Comparison of ENCODE assay signal across 12 cellular contexts in the genomic region with DNA sequence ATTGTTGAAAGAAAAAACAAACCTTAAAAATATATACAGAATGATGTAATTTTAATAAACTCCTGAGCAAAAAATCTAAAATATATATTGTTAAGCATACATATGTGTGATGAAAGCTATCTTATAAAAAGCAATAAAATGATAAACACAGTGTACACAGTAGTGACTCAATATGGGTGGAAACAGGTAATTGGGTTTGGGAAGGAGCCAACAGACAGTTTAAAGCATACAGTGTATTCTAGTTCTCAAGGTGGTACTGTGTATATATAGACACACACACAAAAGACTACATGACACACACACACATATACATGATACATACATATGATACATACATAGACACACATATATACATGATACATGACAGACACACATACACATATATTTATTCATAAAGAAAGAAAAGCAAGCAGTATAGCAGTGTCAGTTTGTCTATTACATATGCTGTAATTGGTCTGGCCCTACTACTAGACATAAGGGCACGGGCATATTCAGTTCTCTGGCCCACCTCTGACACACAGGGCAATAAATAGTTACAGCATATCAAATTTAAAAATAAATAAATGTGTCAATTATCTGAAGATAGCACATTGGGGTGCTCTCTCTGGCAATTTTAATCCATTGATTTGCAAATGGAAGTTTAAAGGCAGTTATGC.
A peak's percentile ranks its signal among the peaks of the same experiment; 100 is the strongest.
DNase-seq lines count a peak whose midpoint lies in the region; ATAC-seq, FAIRE-seq and TF ChIP-seq lines count a peak whose summit lies in the region.
"Had no signal": no experiment of that assay in that cellular context is flagged by ENCODE, and none has a peak within 500 bp of the region (broad histone marks: within the 10 kb centered on the region; RNA-seq: fewer than 3 reads in every experiment).

No MANE protein-coding gene starts in this region.

- ATAC-seq in pancreas (peak in 1 of 4 donors; percentile 12), aorta (ENCODE audit: low FRiP score) (no peak), HG03039 (IDR thresholded peaks at IDR 0.05; ENCODE audit: unreplicated experiment) (no peak)

- WGBS in pancreas, 2 donors: 89% methylated on average over 1 of the region's 1 CpG
- WGBS in aorta, 2 donors: 94 to 100% methylated on average over 1 of the region's 1 CpG

- DNase-seq in GM12892 (ENCODE audit: insufficient read length) (no peak), NCI-H69 (lab: John Stamatoyannopoulos, UW) (peak; percentile 78), pancreas (no peak), aorta (no peak), RKO (ENCODE audit: low spot score) (no peak), NCI-H146 treated with DMSO at 0.1 percent for 48 hours (lab: John Stamatoyannopoulos, UW; ENCODE audit: unreplicated experiment) (no peak)
- DNase-seq: DMS79, GOT3 had no signal

- H3K4me3 ChIP-seq in pancreas: no peak overlapping the region
- H3K4me3 ChIP-seq in aorta (ENCODE audit: low read length in 2 of 2): no peak overlapping the region
- H3K4me3 ChIP-seq: BLaER1 treated with 17β-estradiol and CSF1 and Interleukin-3, amounts not matched to agents 10 nM and 100 nM had no signal

- H3K27ac ChIP-seq in pancreas: no peak overlapping the region
- H3K27ac ChIP-seq in aorta (ENCODE audit: low read depth in 1 of 2, low read length in 2 of 2): no peak overlapping the region
- H3K27ac ChIP-seq: BLaER1 treated with 17β-estradiol and CSF1 and Interleukin-3, amounts not matched to agents 10 nM and 100 nM; HL-60 had no signal

- H3K36me3 ChIP-seq in pancreas (no peaks in the 10 kb centered on the region), aorta (ENCODE audit: control insufficient read depth in 1 of 2, insufficient read depth in 2 of 2, low read length in 1 of 2) (no peaks in the 10 kb centered on the region)
- H3K36me3 ChIP-seq: BLaER1 treated with 17β-estradiol and CSF1 and Interleukin-3, amounts not matched to agents 10 nM and 100 nM had no signal

- no peaks in the 10 kb centered on the region for H3K9me3 ChIP-seq in pancreas
- H3K9me3 ChIP-seq in aorta (ENCODE audit: control insufficient read depth, low read length): no peaks in the 10 kb centered on the region

- H3K27me3 ChIP-seq in pancreas (peaks cover 0 to 4% (median 0%) of the 10 kb centered on the region in 4 donors), aorta (ENCODE audit: control insufficient read depth in 1 of 2, insufficient read depth in 2 of 2, low read length in 1 of 2) (no peaks in the 10 kb centered on the region)
- H3K27me3 ChIP-seq: BLaER1 treated with 17β-estradiol and CSF1 and Interleukin-3, amounts not matched to agents 10 nM and 100 nM had no signal

- FAIRE-seq in GM12892 (lab: Jason Lieb, UNC) (peak; percentile 46), colon (lab: Jason Lieb, UNC) (peak; percentile 53), pancreas (lab: Jason Lieb, UNC) (peak; percentile 32)

- no peak for TF ChIP-seq POLR2A in GM12892 (IDR thresholded peaks at IDR 0.05; ENCODE audit: low read depth, low read length)

- intact Hi-C loops in pancreas (cut with DNase I) (no loop called here), aorta (cut with DNase I) (no loop called here)

- TF ChIP-seq CTCF in pancreas (IDR thresholded peaks at IDR 0.05): no peak

- no peaks in the 10 kb centered on the region for H3K4me1 ChIP-seq in pancreas
- peaks cover 0 to 2% of the 10 kb centered on the region in 2 donors for H3K4me1 ChIP-seq in aorta (ENCODE audit: control insufficient read depth in 1 of 2, insufficient read depth in 2 of 2, low read length in 2 of 2)
- H3K4me1 ChIP-seq: BLaER1 treated with 17β-estradiol and CSF1 and Interleukin-3, amounts not matched to agents 10 nM and 100 nM had no signal
